Comparison of ENCODE assay signal across 11 cellular contexts in the genomic region with DNA sequence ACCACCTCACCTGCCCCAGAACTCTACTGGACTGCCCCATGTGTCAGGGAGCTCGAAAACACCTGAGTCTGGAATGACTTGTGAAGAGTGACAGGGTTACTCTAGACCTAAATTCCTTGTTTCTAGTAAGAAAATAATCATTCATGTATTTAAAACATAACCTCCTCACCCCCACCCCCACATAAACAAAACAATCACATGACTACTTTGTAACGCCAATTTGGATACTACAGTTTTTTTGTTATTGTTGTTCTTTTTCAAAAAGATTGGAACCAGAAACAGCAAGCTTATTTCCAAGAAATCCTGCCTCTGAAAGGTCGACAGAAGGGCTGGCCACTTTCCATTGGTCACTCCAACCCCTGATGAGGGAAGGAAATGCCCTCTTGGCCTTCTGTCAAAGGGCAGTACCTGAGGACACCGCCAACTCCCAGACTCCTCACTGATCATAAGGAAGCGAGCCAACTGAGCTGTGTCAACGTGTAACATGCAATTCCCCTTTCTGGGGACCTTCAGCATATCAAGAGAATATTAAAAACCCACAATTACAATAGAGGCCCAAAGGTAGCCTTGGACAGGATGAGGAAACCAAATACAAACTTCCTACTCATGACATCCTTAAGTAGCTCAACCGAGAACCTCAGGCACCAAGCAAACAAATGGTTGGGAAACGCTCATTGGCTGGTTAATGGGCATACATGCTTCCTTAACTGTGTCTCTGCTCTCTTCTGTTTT. TPM values are rescaled to one million over a fixed set of nuclear protein-coding genes. Genes with fewer than 3 reads are reported as not detected.
DNase-seq lines count a peak whose midpoint lies in the region; ATAC-seq and TF ChIP-seq lines count a peak whose summit lies in the region.
"Had no signal": no experiment of that assay in that cellular context is flagged by ENCODE, and none has a peak within 500 bp of the region (broad histone marks: within the 10 kb centered on the region; RNA-seq: fewer than 3 reads in every experiment).

No MANE protein-coding gene starts in this region.

- peak overlapping the region; percentile 89 for H3K4me3 Mint-ChIP-seq in activated T-cell treated with anti-CD3 and anti-CD28 coated beads, Interleukin-2, amount 50 U/mL, for 4 hours

- no peak overlapping the region for H3K4me3 ChIP-seq in body of pancreas
- H3K4me3 ChIP-seq in mucosa of descending colon, result no peak overlapping the region
- no peak overlapping the region for H3K4me3 ChIP-seq in transverse colon

- ATAC-seq in activated T-cell treated with anti-CD3 and anti-CD28 coated beads, Interleukin-2, amount 50 U/mL, for 4 hours, result no peak
- no peak for ATAC-seq in body of pancreas
- ATAC-seq in mucosa of descending colon, result peak; percentile 32

- H3K27me3 ChIP-seq in body of pancreas (no peaks in the 10 kb centered on the region), transverse colon (no peaks in the 10 kb centered on the region)

- H3K4me1 ChIP-seq in body of pancreas (peaks cover 35% of the 10 kb centered on the region), mucosa of descending colon (ENCODE audit: low read depth) (peaks cover 46% of the 10 kb centered on the region), transverse colon (peaks cover 26 to 44% (median 34%) of the 10 kb centered on the region in 4 donors)

- intact Hi-C loops in body of pancreas (cut with DNase I), result no loop called here
- intact Hi-C loops in mucosa of descending colon (cut with DNase I, micrococcal nuclease), result no loop called here
- intact Hi-C loops in transverse colon (cut with DNase I; ENCODE audit: low total_unique reads), result no loop called here

- in situ Hi-C loops in transverse colon (cut with MboI; ENCODE audit: low pct_ligation_motif_present in 1 of 4, low pct_unique_long_range_greater_than_20kb in 1 of 4, low sequenced_read_pairs in 3 of 4), result no loop called here

- TF ChIP-seq CTCF in body of pancreas (IDR thresholded peaks at IDR 0.05) (no peak), mucosa of descending colon (IDR thresholded peaks at IDR 0.05) (no peak), transverse colon (IDR thresholded peaks at IDR 0.05) (peak in 1 of 5 experiments; percentile 18)

- TF ChIP-seq EP300 in transverse colon (IDR thresholded peaks at IDR 0.05; ENCODE audit: low read depth), result no peak

- no peaks in the 10 kb centered on the region for H3K9me3 ChIP-seq in body of pancreas
- no peaks in the 10 kb centered on the region for H3K9me3 ChIP-seq in mucosa of descending colon
- no peaks in the 10 kb centered on the region for H3K9me3 ChIP-seq in transverse colon

- H3K9me3 Mint-ChIP-seq in activated T-cell treated with anti-CD3 and anti-CD28 coated beads, Interleukin-2, amount 50 U/mL, for 4 hours, result no peaks in the 10 kb centered on the region

- no peaks in the 10 kb centered on the region for H3K27me3 Mint-ChIP-seq in activated T-cell treated with anti-CD3 and anti-CD28 coated beads, Interleukin-2, amount 50 U/mL, for 4 hours (ENCODE audit: low read depth)

- TF ChIP-seq POLR2A in body of pancreas (IDR thresholded peaks at IDR 0.05) (no peak), transverse colon (IDR thresholded peaks at IDR 0.05) (peak; percentile 44)

- H3K4me1 Mint-ChIP-seq in activated T-cell treated with anti-CD3 and anti-CD28 coated beads, Interleukin-2, amount 50 U/mL, for 4 hours (ENCODE audit: low read depth), result peaks cover 25% of the 10 kb centered on the region

- H3K36me3 Mint-ChIP-seq in activated T-cell treated with anti-CD3 and anti-CD28 coated beads, Interleukin-2, amount 50 U/mL, for 4 hours (ENCODE audit: insufficient read depth), result peaks cover 2% of the 10 kb centered on the region

- H3K27ac ChIP-seq in body of pancreas, result peak overlapping the region in 2 of 4 donors; percentile 92 to 97
- peak overlapping the region; percentile 97 to 99 (median 98) for H3K27ac ChIP-seq in transverse colon

- WGBS in body of pancreas, 2 donors, result 26 to 32% methylated on average over 8 of the region's 8 CpGs
- 60 to 64% methylated on average over 3 to 8 of the region's 8 CpGs for WGBS in transverse colon (ENCODE audit: low coverage in 1 of 2), 2 donors

- DNase-seq in activated T-cell treated with anti-CD3 and anti-CD28 coated beads, Interleukin-2, amount 50 U/mL, for 4 hours, result no peak
- DNase-seq in activated T-cell treated with anti-CD3 and anti-CD28 coated beads for 4 hours (no peak), body of pancreas (peak; percentile 25 to 56 (median 32)), mucosa of descending colon (peak in 2 of 3 donors; percentile 39 to 50), transverse colon (peak; percentile 48), cortex of kidney (lab: John Stamatoyannopoulos, UW) (no peak), DMS153 (lab: John Stamatoyannopoulos, UW) (no peak), OCI-M2 (lab: John Stamatoyannopoulos, UW; ENCODE audit: unreplicated experiment) (no peak)
- DNase-seq: NCI-H510A treated with DMSO at 0.1 percent for 48 hours, posterior cingulate gyrus, T1000 had no signal

- H3K36me3 ChIP-seq in body of pancreas (replicated peaks in 1 of 2; ENCODE audit: insufficient read depth in 1 of 2, low read depth in 2 of 2) (peaks cover 0 to under 1% of the 10 kb centered on the region in 2 donors), mucosa of descending colon (ENCODE audit: low read depth) (no peaks in the 10 kb centered on the region), transverse colon (peaks cover 0 to 1% (median under 1%) of the 10 kb centered on the region in 4 donors)

RNA-seq across cellular contexts. Expression of gene MCUR1, which starts 2.6 kb away (rescaled TPM):
- total RNA-seq in activated T-cell treated with anti-CD3 and anti-CD28 coated beads, Interleukin-2, amount 50 U/mL, for 4 hours, result 10 to 100 TPM; 43.2 to 47.1 (median 44.2) TPM
- total RNA-seq in body of pancreas, result 10 to 100 TPM; 10.4 to 20.8 TPM
- total RNA-seq in mucosa of descending colon, result 10 to 100 TPM; 26.2 to 45.4 (median 33.6) TPM
- 10 to 100 TPM; 25.7 to 58.7 (median 31.1) TPM for total RNA-seq in transverse colon

Comparison
In these comparisons a context has a peak if more than half of its experiments do, and no peak if none do; other contexts are left out.
1. DNase-seq: peak in body of pancreas (4 of 4), mucosa of descending colon (2 of 3) and transverse colon (single experiment); none in activated T-cell treated with anti-CD3 and anti-CD28 coated beads, Interleukin-2, amount 50 U/mL, for 4 hours (single experiment), activated T-cell treated with anti-CD3 and anti-CD28 coated beads for 4 hours (single experiment), cortex of kidney (single experiment), DMS153 (single experiment) and OCI-M2 (single experiment).